Comparison of ENCODE assay signal across 12 cellular contexts in the genomic region with DNA sequence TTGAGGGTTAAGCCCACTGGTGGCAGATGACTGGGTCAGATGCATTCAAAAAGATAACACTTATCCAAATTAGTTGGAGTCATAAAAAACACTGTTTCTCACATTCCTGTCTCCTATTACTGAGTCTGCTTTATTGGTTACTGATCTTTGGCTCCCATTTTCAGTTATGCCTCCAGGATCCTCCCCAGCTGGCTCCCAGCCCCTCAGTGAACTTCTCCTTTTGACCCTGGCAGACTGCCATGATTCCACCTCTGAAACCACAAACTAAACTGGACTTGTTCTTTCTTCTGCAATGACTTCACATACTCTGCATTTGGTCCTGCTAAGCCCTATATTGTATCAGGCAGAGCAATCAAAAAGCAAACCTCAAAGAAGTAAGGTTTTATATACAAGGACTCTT.
A peak's percentile ranks its signal among the peaks of the same experiment; 100 is the strongest.
DNase-seq lines count a peak whose midpoint lies in the region; ATAC-seq and TF ChIP-seq lines count a peak whose summit lies in the region.
"Had no signal": no experiment of that assay in that cellular context is flagged by ENCODE, and none has a peak within 500 bp of the region (broad histone marks: within the 10 kb centered on the region; RNA-seq: fewer than 3 reads in every experiment).

No MANE protein-coding gene starts in this region.

- no peak for TF ChIP-seq CTCF in choroid plexus epithelial cell (conservative IDR thresholded peaks at IDR 0.05; ENCODE audit: low read depth, low read length)
- no peak for TF ChIP-seq CTCF in spleen (IDR thresholded peaks at IDR 0.05 in 8 of 11, conservative IDR thresholded peaks at IDR 0.05 in 3 of 11)

- H3K27me3 Mint-ChIP-seq in naive thymus-derived CD4-positive, alpha-beta T cell, result peaks cover 0 to 5% (median 0%) of the 10 kb centered on the region in 5 donors
- H3K27me3 Mint-ChIP-seq: CD4-positive, alpha-beta T cell had no signal

- H3K9me3 Mint-ChIP-seq in naive thymus-derived CD4-positive, alpha-beta T cell, result no peaks in the 10 kb centered on the region
- H3K9me3 Mint-ChIP-seq: activated naive CD8-positive, alpha-beta T cell treated with anti-CD3 and anti-CD28 coated beads for 36 hours; CD4-positive, alpha-beta T cell had no signal

- H3K27ac ChIP-seq in naive thymus-derived CD4-positive, alpha-beta T cell (ENCODE audit: low read depth, low read length), result no peak overlapping the region
- H3K27ac ChIP-seq in spleen, result no peak overlapping the region
- H3K27ac ChIP-seq: thoracic aorta had no signal

- H3K27me3 ChIP-seq in naive thymus-derived CD4-positive, alpha-beta T cell (ENCODE audit: control insufficient read depth in 2 of 2, insufficient read depth in 2 of 2, low read length in 2 of 2), result no peaks in the 10 kb centered on the region
- no peaks in the 10 kb centered on the region for H3K27me3 ChIP-seq in spleen (replicated peaks in 1 of 7)
- H3K27me3 ChIP-seq: MG63 had no signal

- POLR2A ChIA-PET in naive thymus-derived CD4-positive, alpha-beta T cell (lab: Charles Lee), result no interaction called here

- H3K36me3 Mint-ChIP-seq in naive thymus-derived CD4-positive, alpha-beta T cell, result no peaks in the 10 kb centered on the region
- H3K36me3 Mint-ChIP-seq: activated naive CD8-positive, alpha-beta T cell treated with anti-CD3 and anti-CD28 coated beads for 36 hours had no signal

- TF ChIP-seq POLR2A in spleen (IDR thresholded peaks at IDR 0.05), result no peak

- H3K9me3 ChIP-seq in naive thymus-derived CD4-positive, alpha-beta T cell (ENCODE audit: control insufficient read depth in 2 of 3, low read length in 3 of 3), result no peaks in the 10 kb centered on the region
- H3K9me3 ChIP-seq in spleen, result no peaks in the 10 kb centered on the region
- H3K9me3 ChIP-seq: MG63, thoracic aorta had no signal

- H3K27ac Mint-ChIP-seq in naive thymus-derived CD4-positive, alpha-beta T cell, result no peak overlapping the region
- H3K27ac Mint-ChIP-seq: activated naive CD8-positive, alpha-beta T cell treated with anti-CD3 and anti-CD28 coated beads for 36 hours; CD4-positive, alpha-beta T cell had no signal

- H3K36me3 ChIP-seq in naive thymus-derived CD4-positive, alpha-beta T cell (ENCODE audit: control insufficient read depth in 2 of 3, insufficient read depth in 3 of 3, low read length in 3 of 3), result no peaks in the 10 kb centered on the region
- no peaks in the 10 kb centered on the region for H3K36me3 ChIP-seq in spleen
- H3K36me3 ChIP-seq: MG63, thoracic aorta had no signal

- H3K4me3 Mint-ChIP-seq in naive thymus-derived CD4-positive, alpha-beta T cell, result no peak overlapping the region
- H3K4me3 Mint-ChIP-seq: activated naive CD8-positive, alpha-beta T cell treated with anti-CD3 and anti-CD28 coated beads for 36 hours; CD4-positive, alpha-beta T cell had no signal

- H3K4me3 ChIP-seq in choroid plexus epithelial cell (ENCODE audit: low read depth, low read length) (no peak overlapping the region), spleen (no peak overlapping the region)
- no peak overlapping the region for H3K4me3 ChIP-seq in naive thymus-derived CD4-positive, alpha-beta T cell (ENCODE audit: low read length)
- H3K4me3 ChIP-seq: MG63, thoracic aorta had no signal

- DNase-seq in Caki2 (ENCODE audit: low read depth) (peak; percentile 42), NCI-H2171 treated with DMSO at 0.1 percent for 48 hours (lab: John Stamatoyannopoulos, UW) (peak; percentile 45), choroid plexus epithelial cell (ENCODE audit: low read depth) (peak; percentile 71), spleen (no peak), NCI-H2081 (lab: John Stamatoyannopoulos, UW) (no peak)
- DNase-seq in naive thymus-derived CD4-positive, alpha-beta T cell, result no peak
- DNase-seq: activated naive CD8-positive, alpha-beta T cell treated with anti-CD3 and anti-CD28 coated beads for 36 hours; CD4-positive, alpha-beta T cell; MG63 had no signal

- no peaks in the 10 kb centered on the region for H3K4me1 ChIP-seq in naive thymus-derived CD4-positive, alpha-beta T cell (ENCODE audit: control insufficient read depth in 2 of 2, insufficient read depth in 2 of 2, low read length in 2 of 2)
- peaks cover 0 to 5% (median 0%) of the 10 kb centered on the region in 6 donors for H3K4me1 ChIP-seq in spleen

- no peaks in the 10 kb centered on the region for H3K4me1 Mint-ChIP-seq in naive thymus-derived CD4-positive, alpha-beta T cell
- H3K4me1 Mint-ChIP-seq: activated naive CD8-positive, alpha-beta T cell treated with anti-CD3 and anti-CD28 coated beads for 36 hours had no signal

- peak; percentile 41 for ATAC-seq in naive thymus-derived CD4-positive, alpha-beta T cell
- ATAC-seq in HG02642 (IDR thresholded peaks at IDR 0.05; ENCODE audit: poor library complexity, unreplicated experiment) (no peak), HG03439 (IDR thresholded peaks at IDR 0.05; ENCODE audit: unreplicated experiment) (no peak)

- CTCF ChIA-PET in naive thymus-derived CD4-positive, alpha-beta T cell (lab: Charles Lee), result no interaction called here

- in situ Hi-C loops in Caki2 (cut with HindIII; ENCODE audit: low pct_unique_long_range_greater_than_20kb, low sequenced_read_pairs), result no loop called here

- intact Hi-C loops in naive thymus-derived CD4-positive, alpha-beta T cell (cut with micrococcal nuclease), result no loop called here
- intact Hi-C loops in spleen (cut with DNase I; ENCODE audit: low total_unique reads), result no loop called here

Comparison
In these comparisons a context has a peak if more than half of its experiments do, and no peak if none do; other contexts are left out.
1. DNase-seq: peak in Caki2 (single experiment), NCI-H2171 treated with DMSO at 0.1 percent for 48 hours (single experiment) and choroid plexus epithelial cell (single experiment); none in naive thymus-derived CD4-positive, alpha-beta T cell (0 of 9), spleen (single experiment) and NCI-H2081 (0 of 2).